ENCODE assay signal across 8 cellular contexts in genomic region chr6:43269273-43270007, GRCh38.
DNase-seq lines count a peak whose midpoint lies in the region; FAIRE-seq lines count a peak whose summit lies in the region.
"Had no signal": no experiment of that assay in that cellular context is flagged by ENCODE, and none has a peak within 500 bp of the region (broad histone marks: within the 10 kb centered on the region; RNA-seq: fewer than 3 reads in every experiment).

No MANE protein-coding gene starts in this region.

- H3K9me3 ChIP-seq in iPS DF 6.9 (ENCODE audit: control insufficient read depth, insufficient read depth, low read length), result no peaks in the 10 kb centered on the region

- DNase-seq in NCI-H2029 (lab: John Stamatoyannopoulos, UW) (peak; percentile 29), activated gamma-delta T cell (lab: John Stamatoyannopoulos, UW) (peak; percentile 31), iPS DF 6.9 (ENCODE audit: low read depth, low spot score) (no peak), LoVo (ENCODE audit: low spot score) (no peak), DMS153 treated with DMSO at 0.1 percent for 48 hours (lab: John Stamatoyannopoulos, UW; ENCODE audit: unreplicated experiment) (no peak), HTR-8/SVneo (ENCODE audit: insufficient read length, low spot score) (no peak)
- DNase-seq in stimulated activated CD4-positive, alpha-beta T cell treated with anti-CD3 and anti-CD28 coated beads, Interleukin-4, amount 100 ng/mL, for 1 hour, result peak; percentile 51

- H3K4me1 ChIP-seq in iPS DF 6.9 (ENCODE audit: control insufficient read depth, insufficient read depth, low read length), result peaks cover 9% of the 10 kb centered on the region

- H3K4me3 ChIP-seq in iPS DF 6.9 (ENCODE audit: low read length), result peak overlapping the region; percentile 15; the same call in 1 of the 2 replicates

- peaks cover 16% of the 10 kb centered on the region; the same call in 1 of the 2 replicates for H3K27me3 ChIP-seq in iPS DF 6.9 (ENCODE audit: control insufficient read depth, insufficient read depth, low read length)

- FAIRE-seq in HTR-8/SVneo (lab: Jason Lieb, UNC), result no peak
- FAIRE-seq: TTC549 had no signal

- WGBS in iPS DF 6.9 (ENCODE audit: insufficient coverage, insufficient read length), result no CpG with 5 or more reads among the region's 44 CpGs

- H3K36me3 ChIP-seq in iPS DF 6.9 (ENCODE audit: control insufficient read depth, insufficient read depth, low read length), result no peaks in the 10 kb centered on the region

- H3K27ac ChIP-seq in iPS DF 6.9 (ENCODE audit: low read length), result no peak overlapping the region

Comparison
In these comparisons a context has a peak if more than half of its experiments do, and no peak if none do; other contexts are left out.
1. DNase-seq: peak in NCI-H2029 (single experiment), activated gamma-delta T cell (single experiment) and stimulated activated CD4-positive, alpha-beta T cell treated with anti-CD3 and anti-CD28 coated beads, Interleukin-4, amount 100 ng/mL, for 1 hour (single experiment); none in iPS DF 6.9 (single experiment), LoVo (single experiment), DMS153 treated with DMSO at 0.1 percent for 48 hours (single experiment) and HTR-8/SVneo (single experiment).